18 cellular contexts compared by ENCODE assay signal in genomic region chr2:28454016-28454930, GRCh38. TPM values are rescaled to one million over a fixed set of nuclear protein-coding genes. Genes with fewer than 3 reads are reported as not detected.
DNase-seq lines count a peak whose midpoint lies in the region; ATAC-seq and TF ChIP-seq lines count a peak whose summit lies in the region.
"Had no signal": no experiment of that assay in that cellular context is flagged by ENCODE, and none has a peak within 500 bp of the region (broad histone marks: within the 10 kb centered on the region; RNA-seq: fewer than 3 reads in every experiment).

No MANE protein-coding gene starts in this region.

- no peak overlapping the region for H3K4me3 ChIP-seq in fibroblast of villous mesenchyme (ENCODE audit: low read depth, low read length)
- H3K4me3 ChIP-seq: GM23338 had no signal

- H3K4me1 Mint-ChIP-seq in stimulated activated effector memory CD8-positive, alpha-beta T cell treated with anti-CD3 and anti-CD28 coated beads, Interleukin-12 subunit alpha, Interleukin-12 subunit beta, amount 100 ng/mL, for 72 hours, result peaks cover 42% of the 10 kb centered on the region
- peaks cover 23 to 44% of the 10 kb centered on the region in 2 donors for H3K4me1 Mint-ChIP-seq in stimulated activated naive B cell treated with anti-CD40 and anti-IgM and Interleukin-4, amounts not matched to agents 10 μg/mL and 1 μg/mL and 100 μg/mL, for 72 hours
- H3K4me1 Mint-ChIP-seq: B cell had no signal

- peaks cover 9% of the 10 kb centered on the region for H3K36me3 Mint-ChIP-seq in stimulated activated effector memory CD8-positive, alpha-beta T cell treated with anti-CD3 and anti-CD28 coated beads, Interleukin-12 subunit alpha, Interleukin-12 subunit beta, amount 100 ng/mL, for 72 hours
- H3K36me3 Mint-ChIP-seq in stimulated activated naive B cell treated with anti-CD40 and anti-IgM and Interleukin-4, amounts not matched to agents 10 μg/mL and 1 μg/mL and 100 μg/mL, for 72 hours, result no peaks in the 10 kb centered on the region

- no peak overlapping the region for H3K4me3 Mint-ChIP-seq in stimulated activated effector memory CD8-positive, alpha-beta T cell treated with anti-CD3 and anti-CD28 coated beads, Interleukin-12 subunit alpha, Interleukin-12 subunit beta, amount 100 ng/mL, for 72 hours
- no peak overlapping the region for H3K4me3 Mint-ChIP-seq in stimulated activated naive B cell treated with anti-CD40 and anti-IgM and Interleukin-4, amounts not matched to agents 10 μg/mL and 1 μg/mL and 100 μg/mL, for 72 hours
- H3K4me3 Mint-ChIP-seq: activated T-helper 17 cell treated with anti-CD3 and anti-CD28 coated beads, Interleukin-2, amount 50 U/mL, for 72 hours; B cell; effector memory CD8-positive, alpha-beta T cell; GM23338; T-helper 17 cell had no signal

- H3K27me3 Mint-ChIP-seq in stimulated activated naive B cell treated with anti-CD40 and anti-IgM and Interleukin-4, amounts not matched to agents 10 μg/mL and 1 μg/mL and 100 μg/mL, for 72 hours, result no peaks in the 10 kb centered on the region
- H3K27me3 Mint-ChIP-seq: activated T-helper 17 cell treated with anti-CD3 and anti-CD28 coated beads, Interleukin-2, amount 50 U/mL, for 72 hours; effector memory CD8-positive, alpha-beta T cell had no signal

- no peak for TF ChIP-seq CTCF in fibroblast of villous mesenchyme (IDR thresholded peaks at IDR 0.05; ENCODE audit: insufficient read depth, low read depth, low read length)

- DNase-seq in HCEC 1CT, result peak; percentile 67
- DNase-seq in amniotic epithelial cell (ENCODE audit: low read depth), result peak; percentile 96
- peak; percentile 52 for DNase-seq in fibroblast of villous mesenchyme (ENCODE audit: low read depth)
- DNase-seq in stimulated activated effector memory CD8-positive, alpha-beta T cell treated with anti-CD3 and anti-CD28 coated beads, Interleukin-12 subunit alpha, Interleukin-12 subunit beta, amount 100 ng/mL, for 72 hours (ENCODE audit: low spot score in 2 of 2), result no peak
- DNase-seq in HT-29 (ENCODE audit: low spot score), result no peak
- no peak for DNase-seq in cerebellar nuclear complex (lab: John Stamatoyannopoulos, UW)
- DNase-seq in activated CD4-positive, alpha-beta T cell treated with anti-CD3 and anti-CD28 coated beads, Interleukin-2, amount 50 U/mL, for 1 hour, result no peak
- DNase-seq in stimulated activated naive B cell treated with anti-CD40 and anti-IgM and Interleukin-4, amounts not matched to agents 10 μg/mL and 1 μg/mL and 100 μg/mL, for 72 hours, result no peak
- DNase-seq: activated CD4-positive, CD25-positive, alpha-beta regulatory T cell; effector memory CD8-positive, alpha-beta T cell; left colon; NCI-H1694; NK-92 treated with Interleukin-12 subunit alpha and Interleukin-12 subunit beta, amount 100 ng/mL, for 24 hours; stimulated activated CD4-positive, alpha-beta T cell treated with anti-CD3 and anti-CD28 coated beads, Interleukin-1b, Interleukin-23, amount 100 ng/mL, for 48 hours; T-helper 17 cell had no signal

- H3K9me3 Mint-ChIP-seq in stimulated activated effector memory CD8-positive, alpha-beta T cell treated with anti-CD3 and anti-CD28 coated beads, Interleukin-12 subunit alpha, Interleukin-12 subunit beta, amount 100 ng/mL, for 72 hours, result no peaks in the 10 kb centered on the region
- H3K9me3 Mint-ChIP-seq in stimulated activated naive B cell treated with anti-CD40 and anti-IgM and Interleukin-4, amounts not matched to agents 10 μg/mL and 1 μg/mL and 100 μg/mL, for 72 hours, result no peaks in the 10 kb centered on the region
- H3K9me3 Mint-ChIP-seq: activated T-helper 17 cell treated with anti-CD3 and anti-CD28 coated beads, Interleukin-2, amount 50 U/mL, for 72 hours; effector memory CD8-positive, alpha-beta T cell; GM23338 had no signal

- ATAC-seq in stimulated activated effector memory CD8-positive, alpha-beta T cell treated with anti-CD3 and anti-CD28 coated beads, Interleukin-12 subunit alpha, Interleukin-12 subunit beta, amount 100 ng/mL, for 72 hours, result no peak
- ATAC-seq in stimulated activated naive B cell treated with anti-CD40 and anti-IgM and Interleukin-4, amounts not matched to agents 10 μg/mL and 1 μg/mL and 100 μg/mL, for 72 hours (replicated peaks), result no peak
- ATAC-seq: activated T-helper 17 cell treated with anti-CD3 and anti-CD28 coated beads, Interleukin-2, amount 50 U/mL, for 72 hours; effector memory CD8-positive, alpha-beta T cell; GM23338; left colon; T-helper 17 cell had no signal

- peak overlapping the region; percentile 40 for H3K27ac Mint-ChIP-seq in stimulated activated effector memory CD8-positive, alpha-beta T cell treated with anti-CD3 and anti-CD28 coated beads, Interleukin-12 subunit alpha, Interleukin-12 subunit beta, amount 100 ng/mL, for 72 hours
- no peak overlapping the region for H3K27ac Mint-ChIP-seq in stimulated activated naive B cell treated with anti-CD40 and anti-IgM and Interleukin-4, amounts not matched to agents 10 μg/mL and 1 μg/mL and 100 μg/mL, for 72 hours
- H3K27ac Mint-ChIP-seq: B cell; effector memory CD8-positive, alpha-beta T cell; GM23338; T-helper 17 cell had no signal

RNA-seq across cellular contexts. Expression of gene PLB1, which starts 41.6 kb away (rescaled TPM):
- 0.32 and 3.0 TPM in 2 replicates for total RNA-seq in fibroblast of villous mesenchyme
- total RNA-seq in HT-29 (2014; rRNA removed; shearing (Covaris generic)), result 0.26 TPM in 1 of 2 replicates, not detected in the other

Comparison
In these comparisons a context has a peak if more than half of its experiments do, and no peak if none do; other contexts are left out.
1. DNase-seq: peak in HCEC 1CT (single experiment), amniotic epithelial cell (single experiment) and fibroblast of villous mesenchyme (single experiment); none in stimulated activated effector memory CD8-positive, alpha-beta T cell treated with anti-CD3 and anti-CD28 coated beads, Interleukin-12 subunit alpha, Interleukin-12 subunit beta, amount 100 ng/mL, for 72 hours (0 of 2), HT-29 (single experiment), cerebellar nuclear complex (0 of 2), activated CD4-positive, alpha-beta T cell treated with anti-CD3 and anti-CD28 coated beads, Interleukin-2, amount 50 U/mL, for 1 hour (single experiment) and stimulated activated naive B cell treated with anti-CD40 and anti-IgM and Interleukin-4, amounts not matched to agents 10 μg/mL and 1 μg/mL and 100 μg/mL, for 72 hours (single experiment).